ENCODE assay signal across 26 cellular contexts in the genomic region with DNA sequence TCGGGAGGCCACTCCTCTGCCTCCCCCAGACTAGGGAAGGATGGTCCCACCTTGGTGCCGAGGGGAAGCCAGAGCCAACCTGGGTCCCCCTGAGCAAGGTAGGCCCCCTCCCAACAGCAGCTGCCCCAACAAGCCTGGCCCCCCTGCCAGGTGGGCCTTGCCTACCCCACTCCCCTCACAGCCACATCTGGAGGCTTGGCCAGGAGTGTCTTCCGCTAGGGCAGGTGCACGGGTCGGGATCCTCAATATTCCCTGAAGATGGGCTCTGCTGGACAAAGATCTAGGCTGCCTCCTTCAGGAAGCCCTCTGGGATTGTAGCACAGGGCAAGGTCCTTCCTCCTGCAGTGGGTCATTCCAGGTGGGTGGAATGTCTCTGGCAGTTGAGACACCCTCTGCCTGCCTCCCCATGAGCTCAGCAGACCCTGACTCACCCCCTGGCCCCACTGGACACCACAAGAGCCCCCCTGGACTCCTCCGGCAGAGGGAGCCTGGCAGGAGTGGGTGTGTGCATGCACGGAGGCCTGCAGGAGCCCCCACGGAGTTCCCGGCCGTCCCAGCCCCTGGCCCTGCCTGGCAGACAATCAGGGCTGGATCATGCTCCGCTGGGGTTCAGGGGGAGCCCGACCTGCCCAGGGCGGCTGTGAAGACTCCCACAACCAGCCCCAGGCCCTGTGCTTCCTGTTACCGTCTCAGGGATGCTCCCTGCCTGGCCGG. TPM values are rescaled to one million over a fixed set of nuclear protein-coding genes. Genes with fewer than 3 reads are reported as not detected.
"Had no signal": no experiment of that assay in that cellular context is flagged by ENCODE, and none has a peak within 500 bp of the region (broad histone marks: within the 10 kb centered on the region; RNA-seq: fewer than 3 reads in every experiment).

No MANE protein-coding gene starts in this region.

- H3K4me1 Mint-ChIP-seq: activated naive CD8-positive, alpha-beta T cell treated with anti-CD3 and anti-CD28 coated beads, Interleukin-2, amount 10 ng/mL, durations not matched to agents 7 days and 5 days; immature natural killer cell; naive thymus-derived CD4-positive, alpha-beta T cell had no signal

- H2AFZ ChIP-seq: hepatocyte had no signal

- H3K36me3 Mint-ChIP-seq: activated naive CD8-positive, alpha-beta T cell treated with anti-CD3 and anti-CD28 coated beads, Interleukin-2, amount 10 ng/mL, durations not matched to agents 7 days and 5 days; immature natural killer cell had no signal

- H3K4me3 Mint-ChIP-seq: activated naive CD4-positive, alpha-beta T cell treated with anti-CD3 and anti-CD28 coated beads for 36 hours; activated naive CD8-positive, alpha-beta T cell treated with anti-CD3 and anti-CD28 coated beads, Interleukin-2, amount 10 ng/mL, durations not matched to agents 7 days and 5 days; activated T-cell treated with anti-CD3 and anti-CD28 coated beads, Interleukin-2, amount 50 U/mL, for 72 hours; immature natural killer cell; naive thymus-derived CD4-positive, alpha-beta T cell; neural crest cell had no signal

- H3K79me2 ChIP-seq: hepatocyte had no signal

- H3K27me3 Mint-ChIP-seq: activated naive CD8-positive, alpha-beta T cell treated with anti-CD3 and anti-CD28 coated beads, Interleukin-2, amount 10 ng/mL, durations not matched to agents 7 days and 5 days had no signal

- H3K4me2 ChIP-seq: hepatocyte had no signal

- H3K9me3 ChIP-seq: left lung, spleen had no signal

- ATAC-seq: foreskin keratinocyte; left lung; naive thymus-derived CD4-positive, alpha-beta T cell had no signal

- DNase-seq: activated CD8-positive, alpha-beta memory T cell treated with anti-CD3 and anti-CD28 coated beads, Interleukin-2, amount 50 U/mL, for 48 hours; activated effector memory CD4-positive, alpha-beta T cell treated with Interleukin-2 at 50 U/mL for 16 hours; activated naive CD4-positive, alpha-beta T cell treated with anti-CD3 and anti-CD28 coated beads for 36 hours; activated naive CD8-positive, alpha-beta T cell treated with anti-CD3 and anti-CD28 coated beads, Interleukin-2, amount 10 ng/mL, durations not matched to agents 7 days and 5 days; activated T-cell treated with anti-CD3 and anti-CD28 coated beads, Interleukin-2, amount 50 U/mL, for 72 hours; amniotic stem cell; erythroblast; foreskin keratinocyte; immature natural killer cell; left lung; naive thymus-derived CD4-positive, alpha-beta T cell; spleen; stimulated activated CD4-positive, alpha-beta T cell treated with anti-CD3 and anti-CD28 coated beads, Interleukin-4, amount 100 ng/mL, for 1 hour; stimulated activated naive CD4-positive, alpha-beta T cell; T-helper 1 cell had no signal

- H3K27me3 ChIP-seq: foreskin keratinocyte, hepatocyte had no signal

- H3K4me1 ChIP-seq: foreskin keratinocyte, left lung had no signal

- H3K27ac ChIP-seq: foreskin keratinocyte, hepatocyte, left lung, spleen had no signal

- H3K9me3 Mint-ChIP-seq: immature natural killer cell, neural crest cell had no signal

- H3K4me3 ChIP-seq: hepatocyte, left lung, spleen had no signal

- H3K36me3 ChIP-seq: left lung, spleen had no signal

- FAIRE-seq: endometrium, TTC549 had no signal

- H3K27ac Mint-ChIP-seq: activated naive CD4-positive, alpha-beta T cell treated with anti-CD3 and anti-CD28 coated beads for 36 hours; activated naive CD8-positive, alpha-beta T cell treated with anti-CD3 and anti-CD28 coated beads, Interleukin-2, amount 10 ng/mL, durations not matched to agents 7 days and 5 days; activated T-cell treated with anti-CD3 and anti-CD28 coated beads, Interleukin-2, amount 50 U/mL, for 72 hours; immature natural killer cell; naive thymus-derived CD4-positive, alpha-beta T cell had no signal

RNA-seq across cellular contexts. Expression of a gene that starts 0.4 kb away (rescaled TPM):
- total RNA-seq: activated CD8-positive, alpha-beta memory T cell treated with anti-CD3 and anti-CD28 coated beads for 36 hours; activated naive CD4-positive, alpha-beta T cell treated with anti-CD3 and anti-CD28 coated beads for 36 hours; activated naive CD8-positive, alpha-beta T cell treated with anti-CD3 and anti-CD28 coated beads, Interleukin-2, amount 10 ng/mL, durations not matched to agents 7 days and 5 days; activated T-cell treated with anti-CD3 and anti-CD28 coated beads, Interleukin-2, amount 50 U/mL, for 72 hours; cerebellum; foreskin keratinocyte; hepatocyte; kidney epithelial cell; left lung; lung microvascular endothelial cell; naive thymus-derived CD4-positive, alpha-beta T cell; omental fat pad; spleen; ureter had no signal
- polyA plus RNA-seq: foreskin keratinocyte; hepatocyte; immature natural killer cell; naive thymus-derived CD4-positive, alpha-beta T cell; spleen had no signal

RNA-seq across cellular contexts. Expression of a gene that starts 23.1 kb away (rescaled TPM):
- total RNA-seq: activated CD8-positive, alpha-beta memory T cell treated with anti-CD3 and anti-CD28 coated beads for 36 hours; activated naive CD4-positive, alpha-beta T cell treated with anti-CD3 and anti-CD28 coated beads for 36 hours; activated naive CD8-positive, alpha-beta T cell treated with anti-CD3 and anti-CD28 coated beads, Interleukin-2, amount 10 ng/mL, durations not matched to agents 7 days and 5 days; activated T-cell treated with anti-CD3 and anti-CD28 coated beads, Interleukin-2, amount 50 U/mL, for 72 hours; cerebellum; foreskin keratinocyte; kidney epithelial cell; left lung; naive thymus-derived CD4-positive, alpha-beta T cell; neural crest cell; spleen had no signal
- polyA plus RNA-seq: foreskin keratinocyte; immature natural killer cell; naive thymus-derived CD4-positive, alpha-beta T cell; spleen; thymus had no signal

RNA-seq across cellular contexts. Expression of a gene that starts 57.3 kb away (rescaled TPM):
- total RNA-seq: foreskin keratinocyte had no signal
- polyA plus RNA-seq: foreskin keratinocyte had no signal
